12 cellular contexts compared by ENCODE assay signal in genomic region chr14:20476795-20477194, GRCh38. TPM values are rescaled to one million over a fixed set of nuclear protein-coding genes. Genes with fewer than 3 reads are reported as not detected.
DNase-seq lines count a peak whose midpoint lies in the region; ATAC-seq and TF ChIP-seq lines count a peak whose summit lies in the region.
"Had no signal": no experiment of that assay in that cellular context is flagged by ENCODE, and none has a peak within 500 bp of the region (broad histone marks: within the 10 kb centered on the region; RNA-seq: fewer than 3 reads in every experiment).

No MANE protein-coding gene starts in this region.

- H3K27ac Mint-ChIP-seq in CD14-positive monocyte (peak overlapping the region; percentile 36 to 92 (median 85)), naive B cell (peak overlapping the region; percentile 1 to 92 (median 78))
- H3K27ac Mint-ChIP-seq in activated naive CD4-positive, alpha-beta T cell treated with anti-CD3 and anti-CD28 coated beads, Interleukin-2, amount 50 U/mL, for 72 hours: peak overlapping the region; percentile 78 to 81

- peaks cover 36% of the 10 kb centered on the region for H3K4me1 ChIP-seq in DOHH2 (ENCODE audit: control insufficient read depth, low read length)

- peaks cover 79% of the 10 kb centered on the region for H3K36me3 ChIP-seq in DOHH2 (ENCODE audit: control insufficient read depth, low read length)

- H3K9me3 Mint-ChIP-seq in CD14-positive monocyte: no peaks in the 10 kb centered on the region
- H3K9me3 Mint-ChIP-seq in activated naive CD4-positive, alpha-beta T cell treated with anti-CD3 and anti-CD28 coated beads, Interleukin-2, amount 50 U/mL, for 72 hours: no peaks in the 10 kb centered on the region
- peaks cover 0 to 4% (median 0%) of the 10 kb centered on the region in 7 donors for H3K9me3 Mint-ChIP-seq in naive B cell

- ATAC-seq in activated naive CD4-positive, alpha-beta T cell treated with anti-CD3 and anti-CD28 coated beads, Interleukin-2, amount 50 U/mL, for 72 hours: no peak
- no peak for ATAC-seq in naive B cell (ENCODE audit: low read depth in 2 of 2)

- H3K36me3 Mint-ChIP-seq in CD14-positive monocyte: peaks cover 74 to 82% of the 10 kb centered on the region in 2 donors
- peaks cover 44 to 71% of the 10 kb centered on the region in 2 donors for H3K36me3 Mint-ChIP-seq in activated naive CD4-positive, alpha-beta T cell treated with anti-CD3 and anti-CD28 coated beads, Interleukin-2, amount 50 U/mL, for 72 hours
- H3K36me3 Mint-ChIP-seq in naive B cell: peaks cover 24 to 41% of the 10 kb centered on the region in 2 donors

- H3K4me3 Mint-ChIP-seq in CD14-positive monocyte (peak overlapping the region in 1 of 2 donors; percentile 66), naive B cell (peak overlapping the region; percentile 48 to 86 (median 60))

- H3K9me2 ChIP-seq in DOHH2 (replicated peaks; ENCODE audit: control insufficient read depth, low read length): no peaks in the 10 kb centered on the region

- peaks cover 18% of the 10 kb centered on the region for H4K20me1 ChIP-seq in DOHH2 (ENCODE audit: control insufficient read depth, insufficient read depth, low read depth, low read length)

- peaks cover 34% of the 10 kb centered on the region for H3F3A ChIP-seq in DOHH2 (ENCODE audit: control insufficient read depth, insufficient read depth)

- intact Hi-C loops in CD14-positive monocyte (cut with micrococcal nuclease): loop anchor here in 1 of 2 donors (10.0 kb wide), 1 partner anchor 208 kb away; the partner anchor contains the start of genes ANG and RNASE4

- DNase-seq in CD14-positive monocyte (ENCODE audit: low spot score): no peak
- no peak for DNase-seq in activated naive CD4-positive, alpha-beta T cell treated with anti-CD3 and anti-CD28 coated beads, Interleukin-2, amount 50 U/mL, for 72 hours (ENCODE audit: low spot score in 2 of 2)
- no peak for DNase-seq in naive B cell
- no peak for DNase-seq in NOMO-1 treated with DMSO at 0.1 percent for 48 hours (lab: John Stamatoyannopoulos, UW; ENCODE audit: unreplicated experiment)
- no peak for DNase-seq in NCI-H146 treated with DMSO at 0.1 percent for 48 hours (lab: John Stamatoyannopoulos, UW; ENCODE audit: unreplicated experiment)
- no peak for DNase-seq in SHP77 (lab: John Stamatoyannopoulos, UW)
- DNase-seq: NCI-H1436; stimulated activated CD4-positive, alpha-beta T cell treated with anti-CD3 and anti-CD28 coated beads, Interleukin-4, amount 100 ng/mL, for 24 hours had no signal

- H3K9me3 ChIP-seq in DOHH2 (ENCODE audit: control insufficient read depth, insufficient read depth, low read length): no peaks in the 10 kb centered on the region

- peak overlapping the region; percentile 49 for H3K4me2 ChIP-seq in DOHH2 (ENCODE audit: low read length)

- H3K79me2 ChIP-seq in DOHH2 (ENCODE audit: control insufficient read depth, low read length): peaks cover 29% of the 10 kb centered on the region

- peaks cover 44% of the 10 kb centered on the region for H3K4me1 Mint-ChIP-seq in CD14-positive monocyte
- H3K4me1 Mint-ChIP-seq in naive B cell: peaks cover 46 to 78% (median 55%) of the 10 kb centered on the region in 3 donors

- H3K27me3 ChIP-seq in DOHH2 (ENCODE audit: control insufficient read depth, low read length): no peaks in the 10 kb centered on the region

- peak overlapping the region; percentile 50 for H3K27ac ChIP-seq in DOHH2 (ENCODE audit: low read depth, low read length)

- H3K4me3 ChIP-seq in DOHH2 (ENCODE audit: low read length): peak overlapping the region; percentile 18; the same call in 1 of the 2 replicates

- TF ChIP-seq CTCF in CD14-positive monocyte (IDR thresholded peaks at IDR 0.05) (no peak), DOHH2 (IDR thresholded peaks at IDR 0.05; ENCODE audit: low read depth, low read length, poor library complexity, severe bottlenecking) (no peak)

- no peaks in the 10 kb centered on the region for H3K27me3 Mint-ChIP-seq in CD14-positive monocyte (ENCODE audit: low read depth in 3 of 3)
- H3K27me3 Mint-ChIP-seq in naive B cell: no peaks in the 10 kb centered on the region

RNA-seq across cellular contexts. Expression of gene PNP, which starts 7.6 kb away (rescaled TPM):
- 10 to 100 TPM; 63.2 to 67.5 TPM for polyA plus RNA-seq in CD14-positive monocyte
- total RNA-seq in activated naive CD4-positive, alpha-beta T cell treated with anti-CD3 and anti-CD28 coated beads, Interleukin-2, amount 50 U/mL, for 72 hours: 100 to 1,000 TPM; 167 to 241 TPM
- 10 to 100 TPM; 24.1 to 67.8 (median 52.4) TPM for polyA plus RNA-seq in naive B cell (ENCODE audit: low read depth in 6 of 6)

RNA-seq across cellular contexts. Expression of gene PIP4P1, which starts 15.6 kb away (rescaled TPM):
- polyA plus RNA-seq in CD14-positive monocyte (10 to 100 TPM; 19.4 to 21.2 TPM), naive B cell (ENCODE audit: low read depth in 6 of 6) (10 to 100 TPM; 40.1 to 67.6 (median 50.4) TPM)
- 10 to 100 TPM; 29.1 to 90.2 TPM for total RNA-seq in activated naive CD4-positive, alpha-beta T cell treated with anti-CD3 and anti-CD28 coated beads, Interleukin-2, amount 50 U/mL, for 72 hours

RNA-seq across cellular contexts. Expression of gene APEX1, which starts 21.8 kb away (rescaled TPM):
- polyA plus RNA-seq in CD14-positive monocyte (10 to 100 TPM; 69.7 to 85.4 TPM), naive B cell (ENCODE audit: low read depth in 6 of 6) (100 to 1,000 TPM; 129 to 187 (median 180) TPM)
- 100 to 1,000 TPM; 171 to 234 TPM for total RNA-seq in activated naive CD4-positive, alpha-beta T cell treated with anti-CD3 and anti-CD28 coated beads, Interleukin-2, amount 50 U/mL, for 72 hours

RNA-seq across cellular contexts. Expression of gene OSGEP, which starts 22.2 kb away (rescaled TPM):
- polyA plus RNA-seq in CD14-positive monocyte (10 to 100 TPM; 34.7 to 40.0 TPM), naive B cell (ENCODE audit: low read depth in 6 of 6) (10 to 100 TPM; 57.5 to 87.9 (median 67.4) TPM)
- total RNA-seq in activated naive CD4-positive, alpha-beta T cell treated with anti-CD3 and anti-CD28 coated beads, Interleukin-2, amount 50 U/mL, for 72 hours: 10 to 100 TPM; 43.3 to 58.6 TPM

RNA-seq across cellular contexts. Expression of gene RNASE10, which starts 28.5 kb away (rescaled TPM):
- polyA plus RNA-seq in CD14-positive monocyte: not detected
- total RNA-seq in activated naive CD4-positive, alpha-beta T cell treated with anti-CD3 and anti-CD28 coated beads, Interleukin-2, amount 50 U/mL, for 72 hours: under 1 TPM; 0.43 to 0.71 TPM
- polyA plus RNA-seq in naive B cell (ENCODE audit: low read depth in 6 of 6): under 1 TPM in 3 of 6 donors, not detected in 3; 0.23 to 0.45 (median 0.37) TPM
- total RNA-seq: HT1080, SK-MEL-5, subcutaneous adipose tissue had no signal
